12 cellular contexts compared by ENCODE assay signal in genomic region chr9:125066839-125067619, GRCh38.
A peak's percentile ranks its signal among the peaks of the same experiment; 100 is the strongest.
DNase-seq lines count a peak whose midpoint lies in the region; ATAC-seq, FAIRE-seq and TF ChIP-seq lines count a peak whose summit lies in the region.
"Had no signal": no experiment of that assay in that cellular context is flagged by ENCODE, and none has a peak within 500 bp of the region (broad histone marks: within the 10 kb centered on the region; RNA-seq: fewer than 3 reads in every experiment).

No MANE protein-coding gene starts in this region.

- no peaks in the 10 kb centered on the region for H3K79me2 ChIP-seq in K562 (ENCODE audit: control insufficient read depth, insufficient read depth, low read length)

- H3K27ac ChIP-seq in AG04450 (ENCODE audit: low read depth, low read length), result peak overlapping the region; percentile 35
- H3K27ac ChIP-seq in K562 (ENCODE audit: extremely low read depth, low read depth, low read length), result no peak overlapping the region
- peak overlapping the region; percentile 39 for H3K27ac ChIP-seq in lower lobe of right lung

- no peak overlapping the region for H3K4me2 ChIP-seq in K562 (ENCODE audit: insufficient read depth, low read length)

- TF ChIP-seq POLR2A in K562 (conservative IDR thresholded peaks at IDR 0.05), result no peak

- H2AFZ ChIP-seq in K562 (ENCODE audit: low read depth, low read length), result no peak overlapping the region

- no peaks in the 10 kb centered on the region for H3K9me1 ChIP-seq in K562 (ENCODE audit: control insufficient read depth, insufficient read depth, low read length)

- no peaks in the 10 kb centered on the region for H3K9me3 Mint-ChIP-seq in type B pancreatic cell

- DNase-seq in AG04450 (ENCODE audit: low read depth, low spot score) (peak; percentile 4), GM03348 (ENCODE audit: low spot score) (peak; percentile 31), K562 (ENCODE audit: extremely low read depth in 1 of 4, low spot score in 3 of 4) (no peak), lower lobe of right lung (no peak), NCI-H2107 treated with DMSO at 0.1 percent for 48 hours (lab: John Stamatoyannopoulos, UW; ENCODE audit: unreplicated experiment) (no peak), type B pancreatic cell (ENCODE audit: extremely low spot score, unreplicated experiment) (no peak)
- DNase-seq in stimulated activated CD4-positive, alpha-beta T cell treated with anti-CD3 and anti-CD28 coated beads, Interleukin-4, amount 100 ng/mL, for 24 hours, result no peak
- DNase-seq: activated CD4-positive, alpha-beta T cell treated with anti-CD3 and anti-CD28 coated beads, Interleukin-2, amount 50 U/mL, for 48 hours; tibial artery had no signal

- no peak overlapping the region for H3K4me3 Mint-ChIP-seq in type B pancreatic cell

- POLR2A ChIA-PET in AG04450 (lab: Yijun Ruan, JAX), result no interaction called here
- POLR2A ChIA-PET in K562 (lab: Yijun Ruan, JAX), result no interaction called here

- CTCF ChIA-PET in AG04450 (lab: Charles Lee), result no interaction called here
- CTCF ChIA-PET in K562 (lab: Yijun Ruan, JAX; ENCODE audit: low intra/inter-chr PET ratio), result no interaction called here

- H3K27me3 Mint-ChIP-seq in type B pancreatic cell, result no peaks in the 10 kb centered on the region

- no peak overlapping the region for H3K4me3 ChIP-seq in AG04450 (ENCODE audit: low read depth, low read length)
- H3K4me3 ChIP-seq in K562, result no peak overlapping the region
- H3K4me3 ChIP-seq in lower lobe of right lung, result no peak overlapping the region
- H3K4me3 ChIP-seq: tibial artery had no signal

- ATAC-seq in K562 (peak; percentile 60), lower lobe of right lung (peak in 1 of 2 donors; percentile 49), HG02884 (IDR thresholded peaks at IDR 0.05; ENCODE audit: unreplicated experiment) (no peak)
- ATAC-seq: HCT116 had no signal

- FAIRE-seq in K562 (lab: Jason Lieb, UNC), result no peak
- FAIRE-seq: frontal cortex had no signal

- H3K27me3 ChIP-seq in AG04450 (ENCODE audit: control insufficient read depth, insufficient read depth, low read length) (no peaks in the 10 kb centered on the region), K562 (ENCODE audit: control insufficient read depth in 2 of 2, insufficient read depth in 2 of 2, low read length in 2 of 2) (no peaks in the 10 kb centered on the region), lower lobe of right lung (ENCODE audit: low read depth) (no peaks in the 10 kb centered on the region)
- H3K27me3 ChIP-seq: tibial artery had no signal

- H3K9me3 ChIP-seq in AG04450 (ENCODE audit: control insufficient read depth, insufficient read depth, low read length) (no peaks in the 10 kb centered on the region), K562 (replicated peaks; ENCODE audit: control insufficient read depth, insufficient read depth, low read depth, low read length) (no peaks in the 10 kb centered on the region), lower lobe of right lung (no peaks in the 10 kb centered on the region)
- H3K9me3 ChIP-seq: tibial artery had no signal

- H3K36me3 ChIP-seq in K562 (ENCODE audit: control insufficient read depth, insufficient read depth, low read length) (no peaks in the 10 kb centered on the region), lower lobe of right lung (no peaks in the 10 kb centered on the region)
- H3K36me3 ChIP-seq: tibial artery had no signal

- TF ChIP-seq RAD21 in K562 (CRISPR knock-in tag; conservative IDR thresholded peaks at IDR 0.05 in 1 of 2, IDR thresholded peaks at IDR 0.05 in 1 of 2), result no peak

- in situ Hi-C loops in K562 (cut with MboI), result loop anchor here (25.0 kb wide), 1 partner anchor 955 kb away; no protein-coding TSS in a partner anchor

- no peak for TF ChIP-seq CTCF in AG04450 (IDR thresholded peaks at IDR 0.05; ENCODE audit: low read depth, low read length)
- no peak for TF ChIP-seq CTCF in K562 (IDR thresholded peaks at IDR 0.05 in 2 of 3, conservative IDR thresholded peaks at IDR 0.05 in 1 of 3; ENCODE audit: insufficient read depth in 2 of 3, low read depth in 1 of 3, low read length in 3 of 3)
- no peak for TF ChIP-seq CTCF in lower lobe of right lung (IDR thresholded peaks at IDR 0.05)
- no peak for TF ChIP-seq CTCF in type B pancreatic cell (conservative IDR thresholded peaks at IDR 0.05)

- H3K36me3 Mint-ChIP-seq in type B pancreatic cell, result no peaks in the 10 kb centered on the region

- WGBS in K562 (ENCODE audit: insufficient coverage, low coverage, missing lambda C conversion rate), result 54% methylated on average over 10 of the region's 10 CpGs

- no peaks in the 10 kb centered on the region for H4K20me1 ChIP-seq in K562 (replicated peaks; ENCODE audit: control insufficient read depth, insufficient read depth, low read length)

- H3K9ac ChIP-seq in K562 (ENCODE audit: insufficient read depth in 1 of 2, low read depth in 2 of 2, low read length in 2 of 2), result peak overlapping the region in 1 of 2 experiments; percentile 14; a peak in 1 of 4 replicates

- no TSS peak for BruUV-seq in K562 (replicated peaks; lab: Mats Ljungman, UMichigan)

- no peak overlapping the region for H3K27ac Mint-ChIP-seq in type B pancreatic cell

- TF ChIP-seq EP300 in K562 (IDR thresholded peaks at IDR 0.05; ENCODE audit: low read length), result no peak

- H3K4me1 Mint-ChIP-seq in type B pancreatic cell (ENCODE audit: unreplicated experiment), result no peaks in the 10 kb centered on the region

- intact Hi-C loops in K562 (cut with micrococcal nuclease), result no loop called here
- intact Hi-C loops in lower lobe of right lung (cut with DNase I), result no loop called here

- H3K4me1 ChIP-seq in K562 (replicated peaks in 1 of 2; ENCODE audit: control insufficient read depth in 2 of 2, insufficient read depth in 2 of 2, low read length in 2 of 2) (no peaks in the 10 kb centered on the region), lower lobe of right lung (peaks cover 7% of the 10 kb centered on the region)

TF ChIP-seq in K562, 482 proteins besides CTCF, POLR2A, EP300 and RAD21:
- TF ChIP-seq JUND (IDR thresholded peaks at IDR 0.05; ENCODE audit: borderline replicate concordance, low read depth, low read length) (peak; percentile 27; the same call in 1 of the 2 replicates), JUND (tag; IDR thresholded peaks at IDR 0.05; ENCODE audit: borderline replicate concordance, low read depth, low read length) (no peak; the same call in 2 of the 3 replicates), ARHGAP35 (IDR thresholded peaks at IDR 0.05; ENCODE audit: partially characterized antibody) (no peak), ATF7 (IDR thresholded peaks at IDR 0.05) (peak; percentile 69; the same call in 1 of the 2 replicates), SMAD4 (CRISPR knock-in tag; conservative IDR thresholded peaks at IDR 0.05) (0 out of 2 replicates have a peak, but pooled peaks have one; percentile 19), ATF3 (IDR thresholded peaks at IDR 0.05) (peak; percentile 68), ATF3 (CRISPR knock-in tag; conservative IDR thresholded peaks at IDR 0.05) (no peak)
- TF ChIP-seq, protein P1, sequence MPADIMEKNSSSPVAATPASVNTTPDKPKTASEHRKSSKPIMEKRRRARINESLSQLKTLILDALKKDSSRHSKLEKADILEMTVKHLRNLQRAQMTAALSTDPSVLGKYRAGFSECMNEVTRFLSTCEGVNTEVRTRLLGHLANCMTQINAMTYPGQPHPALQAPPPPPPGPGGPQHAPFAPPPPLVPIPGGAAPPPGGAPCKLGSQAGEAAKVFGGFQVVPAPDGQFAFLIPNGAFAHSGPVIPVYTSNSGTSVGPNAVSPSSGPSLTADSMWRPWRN (IDR thresholded peaks at IDR 0.05; ENCODE audit: low read depth), result no peak

Comparison
In these comparisons a context has a peak if more than half of its experiments do, and no peak if none do; other contexts are left out.
1. DNase-seq: peak in AG04450 (single experiment) and GM03348 (single experiment); none in K562 (0 of 4), lower lobe of right lung (single experiment), NCI-H2107 treated with DMSO at 0.1 percent for 48 hours (single experiment), stimulated activated CD4-positive, alpha-beta T cell treated with anti-CD3 and anti-CD28 coated beads, Interleukin-4, amount 100 ng/mL, for 24 hours (single experiment) and type B pancreatic cell (single experiment).